In genomic region chr3:171980578-171981270, GRCh38 we compare ENCODE assay signal across 1 cellular context.
TF ChIP-seq lines count a peak whose summit lies in the region.

No MANE protein-coding gene starts in this region.

TF ChIP-seq in GM12878, 131 proteins besides CTCF, POLR2A, EP300 and RAD21 (continued from another document):
- TF ChIP-seq, protein P1, sequence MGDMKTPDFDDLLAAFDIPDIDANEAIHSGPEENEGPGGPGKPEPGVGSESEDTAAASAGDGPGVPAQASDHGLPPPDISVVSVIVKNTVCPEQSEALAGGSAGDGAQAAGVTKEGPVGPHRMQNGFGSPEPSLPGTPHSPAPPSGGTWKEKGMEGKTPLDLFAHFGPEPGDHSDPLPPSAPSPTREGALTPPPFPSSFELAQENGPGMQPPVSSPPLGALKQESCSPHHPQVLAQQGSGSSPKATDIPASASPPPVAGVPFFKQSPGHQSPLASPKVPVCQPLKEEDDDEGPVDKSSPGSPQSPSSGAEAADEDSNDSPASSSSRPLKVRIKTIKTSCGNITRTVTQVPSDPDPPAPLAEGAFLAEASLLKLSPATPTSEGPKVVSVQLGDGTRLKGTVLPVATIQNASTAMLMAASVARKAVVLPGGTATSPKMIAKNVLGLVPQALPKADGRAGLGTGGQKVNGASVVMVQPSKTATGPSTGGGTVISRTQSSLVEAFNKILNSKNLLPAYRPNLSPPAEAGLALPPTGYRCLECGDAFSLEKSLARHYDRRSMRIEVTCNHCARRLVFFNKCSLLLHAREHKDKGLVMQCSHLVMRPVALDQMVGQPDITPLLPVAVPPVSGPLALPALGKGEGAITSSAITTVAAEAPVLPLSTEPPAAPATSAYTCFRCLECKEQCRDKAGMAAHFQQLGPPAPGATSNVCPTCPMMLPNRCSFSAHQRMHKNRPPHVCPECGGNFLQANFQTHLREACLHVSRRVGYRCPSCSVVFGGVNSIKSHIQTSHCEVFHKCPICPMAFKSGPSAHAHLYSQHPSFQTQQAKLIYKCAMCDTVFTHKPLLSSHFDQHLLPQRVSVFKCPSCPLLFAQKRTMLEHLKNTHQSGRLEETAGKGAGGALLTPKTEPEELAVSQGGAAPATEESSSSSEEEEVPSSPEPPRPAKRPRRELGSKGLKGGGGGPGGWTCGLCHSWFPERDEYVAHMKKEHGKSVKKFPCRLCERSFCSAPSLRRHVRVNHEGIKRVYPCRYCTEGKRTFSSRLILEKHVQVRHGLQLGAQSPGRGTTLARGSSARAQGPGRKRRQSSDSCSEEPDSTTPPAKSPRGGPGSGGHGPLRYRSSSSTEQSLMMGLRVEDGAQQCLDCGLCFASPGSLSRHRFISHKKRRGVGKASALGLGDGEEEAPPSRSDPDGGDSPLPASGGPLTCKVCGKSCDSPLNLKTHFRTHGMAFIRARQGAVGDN (IDR thresholded peaks at IDR 0.05) = no peak
- no peak for TF ChIP-seq BACH1 (IDR thresholded peaks at IDR 0.05; ENCODE audit: borderline replicate concordance)
